Comparison of ENCODE assay signal across 1 cellular context in the genomic region with DNA sequence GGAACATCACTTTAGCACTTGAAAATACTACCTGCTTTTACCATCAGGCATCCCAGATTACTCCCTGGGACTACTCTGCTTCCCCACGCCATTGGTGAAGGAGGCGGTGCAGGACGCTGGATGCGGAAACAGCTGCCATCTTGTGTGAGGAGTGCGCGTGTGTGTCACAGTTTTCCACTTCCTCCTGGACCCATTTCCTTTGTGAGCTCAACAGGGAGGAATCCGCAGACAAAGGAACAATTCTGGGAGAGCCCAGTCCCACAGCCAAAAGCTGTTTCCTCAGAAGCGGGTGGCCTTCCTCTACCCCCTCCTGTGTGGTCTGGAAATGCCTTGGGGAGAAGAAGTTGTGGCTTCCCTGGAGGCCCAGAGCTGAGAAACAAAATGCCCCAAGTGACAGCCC.
TF ChIP-seq lines count a peak whose summit lies in the region.

No MANE protein-coding gene starts in this region.

TF ChIP-seq in GM12878, 131 proteins besides CTCF, POLR2A, EP300 and RAD21 (continued from another document):
- TF ChIP-seq, protein P1, sequence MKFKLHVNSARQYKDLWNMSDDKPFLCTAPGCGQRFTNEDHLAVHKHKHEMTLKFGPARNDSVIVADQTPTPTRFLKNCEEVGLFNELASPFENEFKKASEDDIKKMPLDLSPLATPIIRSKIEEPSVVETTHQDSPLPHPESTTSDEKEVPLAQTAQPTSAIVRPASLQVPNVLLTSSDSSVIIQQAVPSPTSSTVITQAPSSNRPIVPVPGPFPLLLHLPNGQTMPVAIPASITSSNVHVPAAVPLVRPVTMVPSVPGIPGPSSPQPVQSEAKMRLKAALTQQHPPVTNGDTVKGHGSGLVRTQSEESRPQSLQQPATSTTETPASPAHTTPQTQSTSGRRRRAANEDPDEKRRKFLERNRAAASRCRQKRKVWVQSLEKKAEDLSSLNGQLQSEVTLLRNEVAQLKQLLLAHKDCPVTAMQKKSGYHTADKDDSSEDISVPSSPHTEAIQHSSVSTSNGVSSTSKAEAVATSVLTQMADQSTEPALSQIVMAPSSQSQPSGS (IDR thresholded peaks at IDR 0.05; ENCODE audit: low read length), result no peak
